Comparison of ENCODE assay signal across 14 cellular contexts in the genomic region with DNA sequence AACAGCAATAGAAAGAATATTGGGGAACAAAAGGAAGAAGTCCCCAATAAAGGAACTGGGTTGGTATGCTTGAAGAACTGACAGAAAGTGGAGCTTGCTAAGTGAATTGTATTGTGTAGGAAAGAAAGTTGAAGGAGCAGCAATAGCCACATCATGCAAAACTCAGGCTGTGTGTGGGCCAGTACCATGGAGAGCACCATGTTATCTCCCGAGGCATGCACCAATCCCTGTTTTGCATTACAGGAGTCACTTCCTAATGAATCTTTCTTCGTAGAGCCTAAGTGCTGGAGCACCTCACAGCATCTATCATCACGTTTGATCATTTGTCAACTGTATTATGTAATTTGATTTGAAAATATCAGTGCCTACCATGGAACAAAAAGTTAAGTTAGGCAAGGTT.
DNase-seq lines count a peak whose midpoint lies in the region; ATAC-seq, FAIRE-seq and TF ChIP-seq lines count a peak whose summit lies in the region.
"Had no signal": no experiment of that assay in that cellular context is flagged by ENCODE, and none has a peak within 500 bp of the region (broad histone marks: within the 10 kb centered on the region; RNA-seq: fewer than 3 reads in every experiment).

No MANE protein-coding gene starts in this region.

- no TSS peak for BruUV-seq in A673 (replicated peaks; lab: Mats Ljungman, UMichigan)
- no TSS peak for BruUV-seq in GM12878 (replicated peaks; lab: Mats Ljungman, UMichigan)

- no peaks in the 10 kb centered on the region for H4K20me1 ChIP-seq in GM12878 (ENCODE audit: control insufficient read depth, insufficient read depth)
- no peaks in the 10 kb centered on the region for H4K20me1 ChIP-seq in keratinocyte (ENCODE audit: control insufficient read depth, extremely low read depth, insufficient read depth, low read length)

- 0% methylated on average over 3 of the region's 3 CpGs for WGBS in GM12878 (ENCODE audit: insufficient coverage, insufficient replicate concordance, low lambda C conversion rate, missing lambda C conversion rate)
- 6 to 9% (median 8%) methylated on average over 3 of the region's 3 CpGs for WGBS in small intestine, 3 donors

- RAD21 ChIA-PET in GM12878 (lab: Charles Lee; ENCODE audit: unreplicated experiment): no interaction called here

- no peak overlapping the region for H3K4me3 Mint-ChIP-seq in natural killer cell

- DNase-seq in A673 (ENCODE audit: low spot score) (peak; percentile 25), KBM-7 (peak; percentile 5), GM12878 (ENCODE audit: low read depth, low spot score) (no peak), keratinocyte (ENCODE audit: low read depth, low spot score) (no peak), small intestine (no peak), natural killer cell (no peak)
- no peak for DNase-seq in effector memory CD4-positive, alpha-beta T cell
- DNase-seq: activated T-cell treated with anti-CD3 and anti-CD28 coated beads for 4 hours, NCI-H446 had no signal

- TF ChIP-seq CTCF in A673 (conservative IDR thresholded peaks at IDR 0.05; ENCODE audit: low read depth, low read length) (no peak), GM12878 (IDR thresholded peaks at IDR 0.05 in 2 of 3, conservative IDR thresholded peaks at IDR 0.05 in 1 of 3; ENCODE audit: control insufficient read depth in 2 of 3, extremely low read depth in 1 of 3, insufficient read depth in 1 of 3, low read depth in 3 of 3, low read length in 3 of 3) (no peak), keratinocyte (optimal IDR thresholded peaks at IDR 0.05 in 1 of 3, IDR thresholded peaks at IDR 0.05 in 1 of 3, conservative IDR thresholded peaks at IDR 0.05 in 1 of 3; ENCODE audit: extremely low read depth in 1 of 3, insufficient read depth in 2 of 3, low read length in 3 of 3) (no peak), natural killer cell (IDR thresholded peaks at IDR 0.05) (no peak)

- H3K27me3 Mint-ChIP-seq in natural killer cell (ENCODE audit: low read depth in 2 of 2): peaks cover 23 to 39% of the 10 kb centered on the region in 2 donors

- POLR2A ChIA-PET in A673 (lab: Charles Lee; ENCODE audit: low non-redundant PET): no interaction called here
- POLR2A ChIA-PET in GM12878 (lab: Charles Lee): no interaction called here

- SMC1A ChIA-PET in GM12878 (lab: Charles Lee; ENCODE audit: uncharacterized antibody, unreplicated experiment): interaction anchor here (1.1 to 1.3 kb wide), 2 partner anchors 8 to 20 kb away, joined by 3 read pairs; no protein-coding TSS in a partner anchor

- no peak for TF ChIP-seq RAD21 in GM12878 (IDR thresholded peaks at IDR 0.05; ENCODE audit: insufficient read depth, low read depth, low read length)

- no peaks in the 10 kb centered on the region for H3K4me1 Mint-ChIP-seq in natural killer cell

- H3K27ac ChIP-seq in A673 (ENCODE audit: low read depth, low read length, poor library complexity, severe bottlenecking): no peak overlapping the region
- no peak overlapping the region for H3K27ac ChIP-seq in GM12878 (ENCODE audit: control insufficient read depth, insufficient read depth)
- H3K27ac ChIP-seq in keratinocyte (ENCODE audit: control insufficient read depth, insufficient read depth, low read length): no peak overlapping the region
- H3K27ac ChIP-seq in small intestine (ENCODE audit: low read depth in 1 of 2, low read length in 1 of 2): no peak overlapping the region
- no peak overlapping the region for H3K27ac ChIP-seq in effector memory CD4-positive, alpha-beta T cell (ENCODE audit: insufficient read depth, low read length, poor library complexity, severe bottlenecking)
- H3K27ac ChIP-seq: epithelial cell of prostate, tibial nerve, VCaP had no signal

- H3K9me3 ChIP-seq in A673 (ENCODE audit: low read depth, low read length, poor library complexity, severe bottlenecking): no peaks in the 10 kb centered on the region
- H3K9me3 ChIP-seq in GM12878 (replicated peaks; ENCODE audit: control insufficient read depth, insufficient read depth, low read length): no peaks in the 10 kb centered on the region
- H3K9me3 ChIP-seq in keratinocyte (ENCODE audit: control insufficient read depth, low read depth, low read length): no peaks in the 10 kb centered on the region
- no peaks in the 10 kb centered on the region for H3K9me3 ChIP-seq in small intestine (ENCODE audit: control insufficient read depth, low read depth)
- H3K9me3 ChIP-seq in effector memory CD4-positive, alpha-beta T cell (ENCODE audit: control insufficient read depth, low read length): no peaks in the 10 kb centered on the region
- H3K9me3 ChIP-seq: tibial nerve had no signal

- H3K4me3 ChIP-seq in A673 (ENCODE audit: low read depth, low read length, poor library complexity, severe bottlenecking): no peak overlapping the region
- H3K4me3 ChIP-seq in GM12878: no peak overlapping the region
- H3K4me3 ChIP-seq in keratinocyte (ENCODE audit: control insufficient read depth in 2 of 3, extremely low read depth in 1 of 3, insufficient read depth in 2 of 3, low read depth in 1 of 3, low read length in 3 of 3): no peak overlapping the region
- H3K4me3 ChIP-seq in small intestine (ENCODE audit: low read depth in 1 of 2, low read length in 2 of 2): no peak overlapping the region
- no peak overlapping the region for H3K4me3 ChIP-seq in effector memory CD4-positive, alpha-beta T cell (ENCODE audit: insufficient read depth, low read depth, low read length, poor library complexity, severe bottlenecking)
- H3K4me3 ChIP-seq: tibial nerve had no signal

- no peaks in the 10 kb centered on the region for H3K9me1 ChIP-seq in keratinocyte (ENCODE audit: control insufficient read depth, extremely low read depth, insufficient read depth, low read length)

- intact Hi-C loops in A673 (cut with micrococcal nuclease; ENCODE audit: unreplicated experiment) (no loop called here), GM12878 (cut with micrococcal nuclease; ENCODE audit: unreplicated experiment) (no loop called here), natural killer cell (cut with micrococcal nuclease) (no loop called here)

- no peak overlapping the region for H2AFZ ChIP-seq in GM12878 (ENCODE audit: control insufficient read depth, low read depth, low read length)
- H2AFZ ChIP-seq in keratinocyte (ENCODE audit: control insufficient read depth, low read length): no peak overlapping the region

- no peak for FAIRE-seq in GM12878 (lab: Jason Lieb, UNC)
- peak; percentile 80 for FAIRE-seq in keratinocyte (lab: Jason Lieb, UNC)
- FAIRE-seq in small intestine (lab: Jason Lieb, UNC): no peak
- FAIRE-seq: islet of Langerhans had no signal

- H3K4me1 ChIP-seq in A673 (ENCODE audit: insufficient read depth, low read length, poor library complexity, severe bottlenecking): no peaks in the 10 kb centered on the region
- H3K4me1 ChIP-seq in GM12878 (ENCODE audit: control insufficient read depth, insufficient read depth, low read length): no peaks in the 10 kb centered on the region
- peaks cover 19% of the 10 kb centered on the region for H3K4me1 ChIP-seq in keratinocyte (ENCODE audit: control insufficient read depth, extremely low read depth, insufficient read depth, low read length)
- H3K4me1 ChIP-seq in small intestine (ENCODE audit: control insufficient read depth in 2 of 2, insufficient read depth in 1 of 2, low read depth in 1 of 2, low read length in 1 of 2): no peaks in the 10 kb centered on the region
- no peaks in the 10 kb centered on the region for H3K4me1 ChIP-seq in effector memory CD4-positive, alpha-beta T cell (ENCODE audit: control insufficient read depth, insufficient read depth, low read length, poor library complexity, severe bottlenecking)
- H3K4me1 ChIP-seq: tibial nerve had no signal

- no peaks in the 10 kb centered on the region for H3K36me3 Mint-ChIP-seq in natural killer cell

- ATAC-seq in GM12878 (no peak), HG03342 (IDR thresholded peaks at IDR 0.05; ENCODE audit: unreplicated experiment) (no peak), natural killer cell (no peak)

- in situ Hi-C loops in KBM-7 (cut with MboI; ENCODE audit: low pct_unique_long_range_greater_than_20kb, low sequenced_read_pairs) (loop anchor here (25.0 kb wide), 1 partner anchor 1420 kb away; no protein-coding TSS in a partner anchor), GM12878 (cut with MboI) (no loop called here)

- dilution Hi-C loops in keratinocyte (cut with MboI; ENCODE audit: extremely low pct_ligation_motif_present, low sequenced_read_pairs): no loop called here

- TF ChIP-seq POLR2A in GM12878 (IDR thresholded peaks at IDR 0.05; ENCODE audit: low read depth, low read length): no peak

- H3K9ac ChIP-seq in GM12878 (ENCODE audit: control insufficient read depth, insufficient read depth, low read length) (no peak overlapping the region), keratinocyte (ENCODE audit: control insufficient read depth, extremely low read depth, insufficient read depth, low read length) (no peak overlapping the region)

- H3K4me2 ChIP-seq in GM12878 (ENCODE audit: control insufficient read depth, insufficient read depth) (no peak overlapping the region), keratinocyte (ENCODE audit: control insufficient read depth, extremely low read depth, insufficient read depth, low read depth, low read length) (no peak overlapping the region)

- H3K9me3 Mint-ChIP-seq in natural killer cell: no peaks in the 10 kb centered on the region

- H3K27me3 ChIP-seq in A673 (replicated peaks; ENCODE audit: insufficient read depth, low read depth, low read length, poor library complexity) (peaks cover 7% of the 10 kb centered on the region), GM12878 (replicated peaks in 1 of 2; ENCODE audit: control insufficient read depth in 2 of 2, insufficient read depth in 2 of 2, low read length in 1 of 2) (peaks cover 0 to 3% of the 10 kb centered on the region in 2 experiments; a peak in 1 of 4 replicates), keratinocyte (ENCODE audit: control insufficient read depth, extremely low read depth, insufficient read depth, low read length) (no peaks in the 10 kb centered on the region), small intestine (ENCODE audit: control insufficient read depth in 2 of 2, insufficient read depth in 2 of 2, low read length in 2 of 2) (no peaks in the 10 kb centered on the region)
- H3K27me3 ChIP-seq in effector memory CD4-positive, alpha-beta T cell (replicated peaks; ENCODE audit: control insufficient read depth, insufficient read depth, low read length, poor library complexity, severe bottlenecking): peaks cover 7% of the 10 kb centered on the region
- H3K27me3 ChIP-seq: tibial nerve had no signal

- H3K36me3 ChIP-seq in A673 (ENCODE audit: insufficient read depth, low read length, poor library complexity, severe bottlenecking) (no peaks in the 10 kb centered on the region), GM12878 (ENCODE audit: control insufficient read depth in 2 of 2, insufficient read depth in 2 of 2, low read length in 1 of 2) (no peaks in the 10 kb centered on the region), keratinocyte (ENCODE audit: control insufficient read depth in 2 of 2, extremely low read depth in 1 of 2, insufficient read depth in 2 of 2, low read length in 2 of 2) (no peaks in the 10 kb centered on the region), small intestine (ENCODE audit: control insufficient read depth in 2 of 2, insufficient read depth in 2 of 2, low read length in 2 of 2) (no peaks in the 10 kb centered on the region)
- H3K36me3 ChIP-seq in effector memory CD4-positive, alpha-beta T cell (ENCODE audit: control insufficient read depth, insufficient read depth, low read length): no peaks in the 10 kb centered on the region
- H3K36me3 ChIP-seq: tibial nerve had no signal

- CTCF ChIA-PET in A673 (lab: Charles Lee): no interaction called here
- CTCF ChIA-PET in GM12878 (lab: Yijun Ruan, JAX): no interaction called here

- TF ChIP-seq EP300 in GM12878 (IDR thresholded peaks at IDR 0.05; ENCODE audit: borderline replicate concordance in 1 of 2, control insufficient read depth in 1 of 2, low read depth in 2 of 2, low read length in 2 of 2): no peak

- no peak overlapping the region for H3K27ac Mint-ChIP-seq in natural killer cell

- H3K79me2 ChIP-seq in GM12878 (ENCODE audit: control insufficient read depth, insufficient read depth, low read length) (no peaks in the 10 kb centered on the region), keratinocyte (ENCODE audit: control insufficient read depth, insufficient read depth, low read length) (no peaks in the 10 kb centered on the region)

Comparison
In these comparisons a context has a peak if more than half of its experiments do, and no peak if none do; other contexts are left out.
1. DNase-seq: peak in A673 (single experiment) and KBM-7 (single experiment); none in GM12878 (single experiment), keratinocyte (single experiment), small intestine (single experiment), effector memory CD4-positive, alpha-beta T cell (0 of 3) and natural killer cell (single experiment).